8 cellular contexts compared by ENCODE assay signal in genomic region chr22:36365020-36365411, GRCh38. TPM values are rescaled to one million over a fixed set of nuclear protein-coding genes. Genes with fewer than 3 reads are reported as not detected.
A peak's percentile ranks its signal among the peaks of the same experiment; 100 is the strongest.
DNase-seq lines count a peak whose midpoint lies in the region; ATAC-seq lines count a peak whose summit lies in the region.

No MANE protein-coding gene starts in this region.

- ATAC-seq in HG02938 (IDR thresholded peaks at IDR 0.05; ENCODE audit: unreplicated experiment) (no peak), HG03571 (IDR thresholded peaks at IDR 0.05; ENCODE audit: unreplicated experiment) (no peak)

- H3K27me3 Mint-ChIP-seq in T-helper 1 cell treated with Interleukin-12 subunit alpha and Interleukin-12 subunit beta and Interleukin-4 antibody, amounts not matched to agents 30 μg/mL and 1 μg/mL, for 36 hours (ENCODE audit: low read depth): no peaks in the 10 kb centered on the region

- H3K9me3 Mint-ChIP-seq in T-helper 1 cell treated with Interleukin-12 subunit alpha and Interleukin-12 subunit beta and Interleukin-4 antibody, amounts not matched to agents 30 μg/mL and 1 μg/mL, for 36 hours: no peaks in the 10 kb centered on the region

- DNase-seq in NOMO-1 treated with DMSO at 0.1 percent for 48 hours (lab: John Stamatoyannopoulos, UW; ENCODE audit: unreplicated experiment) (peak; percentile 31), NOMO-1 (lab: John Stamatoyannopoulos, UW; ENCODE audit: unreplicated experiment in 2 of 2) (no peak), kidney glomerular epithelial cell (lab: John Stamatoyannopoulos, UW) (peak; percentile 87)
- peak; percentile 94 for DNase-seq in stimulated activated CD4-positive, alpha-beta T cell treated with anti-CD3 and anti-CD28 coated beads, Interleukin-4, amount 100 ng/mL, for 24 hours

- 18 to 45% (median 19%) methylated on average over 9 of the region's 9 CpGs for WGBS in adipose tissue, 3 donors

- peaks cover 81% of the 10 kb centered on the region for H3K4me1 Mint-ChIP-seq in T-helper 1 cell treated with Interleukin-12 subunit alpha and Interleukin-12 subunit beta and Interleukin-4 antibody, amounts not matched to agents 30 μg/mL and 1 μg/mL, for 36 hours (ENCODE audit: low read depth)

- H3K4me3 Mint-ChIP-seq in T-helper 1 cell treated with Interleukin-12 subunit alpha and Interleukin-12 subunit beta and Interleukin-4 antibody, amounts not matched to agents 30 μg/mL and 1 μg/mL, for 36 hours: peak overlapping the region; percentile 66

- H3K36me3 Mint-ChIP-seq in T-helper 1 cell treated with Interleukin-12 subunit alpha and Interleukin-12 subunit beta and Interleukin-4 antibody, amounts not matched to agents 30 μg/mL and 1 μg/mL, for 36 hours (ENCODE audit: low read depth): peaks cover 25% of the 10 kb centered on the region

- H3K27ac Mint-ChIP-seq in T-helper 1 cell treated with Interleukin-12 subunit alpha and Interleukin-12 subunit beta and Interleukin-4 antibody, amounts not matched to agents 30 μg/mL and 1 μg/mL, for 36 hours: peak overlapping the region; percentile 92

- peak overlapping the region; percentile 32 for H3K27ac ChIP-seq in adipose tissue (ENCODE audit: low read depth, low read length)

RNA-seq across cellular contexts. Expression of gene MYH9, which starts 22.8 kb away (rescaled TPM):
- polyA plus RNA-seq in adipose tissue: 100 to 1,000 TPM; 159 to 240 (median 161) TPM

Comparison
In these comparisons a context has a peak if more than half of its experiments do, and no peak if none do; other contexts are left out.
1. DNase-seq: peak in NOMO-1 treated with DMSO at 0.1 percent for 48 hours (single experiment), kidney glomerular epithelial cell (single experiment) and stimulated activated CD4-positive, alpha-beta T cell treated with anti-CD3 and anti-CD28 coated beads, Interleukin-4, amount 100 ng/mL, for 24 hours (single experiment); none in NOMO-1 (0 of 2).